In the genomic region with DNA sequence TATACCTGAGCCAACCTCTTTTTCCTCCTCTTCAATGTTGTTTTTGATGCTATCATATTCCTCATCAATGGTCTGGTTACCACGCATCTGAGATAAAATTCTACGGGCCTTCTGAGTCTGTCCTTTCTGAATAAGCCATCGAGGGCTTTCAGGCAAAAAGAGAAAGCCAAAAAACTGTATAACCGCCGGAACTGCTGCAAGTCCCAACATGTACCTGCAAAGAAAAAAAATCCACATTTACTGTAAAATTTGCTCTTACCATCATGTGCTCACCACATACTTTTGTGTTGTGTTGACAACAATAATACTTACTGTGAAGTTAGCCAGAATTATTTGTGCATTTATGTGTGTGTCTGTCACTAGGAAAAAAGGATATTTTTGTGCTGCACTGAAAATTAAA, we compare ENCODE assay signal across 1 cellular context.
TF ChIP-seq lines count a peak whose summit lies in the region.

No MANE protein-coding gene starts in this region.

TF ChIP-seq in GM23338, 12 proteins besides CTCF, POLR2A, EP300 and RAD21 (continued from another document):
- TF ChIP-seq, protein P1, sequence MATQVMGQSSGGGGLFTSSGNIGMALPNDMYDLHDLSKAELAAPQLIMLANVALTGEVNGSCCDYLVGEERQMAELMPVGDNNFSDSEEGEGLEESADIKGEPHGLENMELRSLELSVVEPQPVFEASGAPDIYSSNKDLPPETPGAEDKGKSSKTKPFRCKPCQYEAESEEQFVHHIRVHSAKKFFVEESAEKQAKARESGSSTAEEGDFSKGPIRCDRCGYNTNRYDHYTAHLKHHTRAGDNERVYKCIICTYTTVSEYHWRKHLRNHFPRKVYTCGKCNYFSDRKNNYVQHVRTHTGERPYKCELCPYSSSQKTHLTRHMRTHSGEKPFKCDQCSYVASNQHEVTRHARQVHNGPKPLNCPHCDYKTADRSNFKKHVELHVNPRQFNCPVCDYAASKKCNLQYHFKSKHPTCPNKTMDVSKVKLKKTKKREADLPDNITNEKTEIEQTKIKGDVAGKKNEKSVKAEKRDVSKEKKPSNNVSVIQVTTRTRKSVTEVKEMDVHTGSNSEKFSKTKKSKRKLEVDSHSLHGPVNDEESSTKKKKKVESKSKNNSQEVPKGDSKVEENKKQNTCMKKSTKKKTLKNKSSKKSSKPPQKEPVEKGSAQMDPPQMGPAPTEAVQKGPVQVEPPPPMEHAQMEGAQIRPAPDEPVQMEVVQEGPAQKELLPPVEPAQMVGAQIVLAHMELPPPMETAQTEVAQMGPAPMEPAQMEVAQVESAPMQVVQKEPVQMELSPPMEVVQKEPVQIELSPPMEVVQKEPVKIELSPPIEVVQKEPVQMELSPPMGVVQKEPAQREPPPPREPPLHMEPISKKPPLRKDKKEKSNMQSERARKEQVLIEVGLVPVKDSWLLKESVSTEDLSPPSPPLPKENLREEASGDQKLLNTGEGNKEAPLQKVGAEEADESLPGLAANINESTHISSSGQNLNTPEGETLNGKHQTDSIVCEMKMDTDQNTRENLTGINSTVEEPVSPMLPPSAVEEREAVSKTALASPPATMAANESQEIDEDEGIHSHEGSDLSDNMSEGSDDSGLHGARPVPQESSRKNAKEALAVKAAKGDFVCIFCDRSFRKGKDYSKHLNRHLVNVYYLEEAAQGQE (IDR thresholded peaks at IDR 0.05; ENCODE audit: unreplicated experiment), result no peak
- TF ChIP-seq CREB1 (CRISPR knock-in tag; IDR thresholded peaks at IDR 0.05; ENCODE audit: low read depth) (no peak), POLR2AphosphoS5 (IDR thresholded peaks at IDR 0.05; ENCODE audit: low read depth) (no peak), EZH2 (IDR thresholded peaks at IDR 0.05; ENCODE audit: low read depth, unreplicated experiment) (no peak), STAT1 (IDR thresholded peaks at IDR 0.05; ENCODE audit: unreplicated experiment) (no peak), EZH2phosphoT487 (IDR thresholded peaks at IDR 0.05; ENCODE audit: unreplicated experiment) (no peak), ZNF331 (CRISPR knock-in tag; IDR thresholded peaks at IDR 0.05; ENCODE audit: low read depth) (no peak)
